In the genomic region with DNA sequence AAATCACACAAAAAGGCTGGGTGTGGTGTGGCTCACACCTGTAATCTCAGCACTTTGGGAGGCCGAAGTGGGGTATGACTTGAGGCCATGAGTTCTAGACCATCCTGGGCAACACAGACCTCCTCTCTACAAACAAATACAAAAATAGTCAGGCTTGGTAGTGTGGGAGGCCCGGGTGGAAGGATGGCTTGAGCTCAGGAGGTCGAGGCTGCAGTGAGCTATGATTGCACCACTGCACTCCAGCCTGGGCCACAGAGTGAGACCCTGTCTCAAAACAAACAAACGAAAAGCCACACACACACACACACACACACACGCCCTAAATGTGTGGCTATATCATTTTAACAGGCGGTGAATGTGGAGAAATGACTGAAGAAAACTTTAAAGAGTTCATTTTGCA, we compare ENCODE assay signal across 8 cellular contexts. TPM values are rescaled to one million over a fixed set of nuclear protein-coding genes. Genes with fewer than 3 reads are reported as not detected.
DNase-seq lines count a peak whose midpoint lies in the region; ATAC-seq and TF ChIP-seq lines count a peak whose summit lies in the region.
"Had no signal": no experiment of that assay in that cellular context is flagged by ENCODE, and none has a peak within 500 bp of the region (broad histone marks: within the 10 kb centered on the region; RNA-seq: fewer than 3 reads in every experiment).

No MANE protein-coding gene starts in this region.

- H3K27me3 Mint-ChIP-seq in activated CD8-positive, alpha-beta T cell treated with anti-CD3 and anti-CD28 coated beads, Interleukin-2, amount 10 ng/mL, durations not matched to agents 7 days and 5 days (ENCODE audit: low read depth): no peaks in the 10 kb centered on the region
- H3K27me3 Mint-ChIP-seq in naive thymus-derived CD8-positive, alpha-beta T cell: no peaks in the 10 kb centered on the region

- H3K4me1 Mint-ChIP-seq in activated CD8-positive, alpha-beta T cell treated with anti-CD3 and anti-CD28 coated beads, Interleukin-2, amount 10 ng/mL, durations not matched to agents 7 days and 5 days (ENCODE audit: low read depth): peaks cover 17% of the 10 kb centered on the region
- peaks cover 9 to 26% (median 22%) of the 10 kb centered on the region in 4 donors for H3K4me1 Mint-ChIP-seq in naive thymus-derived CD8-positive, alpha-beta T cell

- H3K4me3 Mint-ChIP-seq in activated CD8-positive, alpha-beta T cell treated with anti-CD3 and anti-CD28 coated beads, Interleukin-2, amount 10 ng/mL, durations not matched to agents 7 days and 5 days: peak overlapping the region; percentile 92
- H3K4me3 Mint-ChIP-seq in naive thymus-derived CD8-positive, alpha-beta T cell: peak overlapping the region; percentile 87 to 98 (median 96)

- H3K4me2 ChIP-seq in DND-41 (ENCODE audit: insufficient read depth, low read length): peak overlapping the region; percentile 87

- CTCF ChIA-PET in activated CD8-positive, alpha-beta T cell treated with anti-CD3 and anti-CD28 coated beads, Interleukin-2, amount 10 ng/mL, durations not matched to agents 7 days and 5 days (lab: Charles Lee): interaction anchor here (0.9 to 1.5 kb wide), 7 partner anchors 15 to 330 kb away, joined by 3 to 6 read pairs (median 3); no protein-coding TSS in a partner anchor
- CTCF ChIA-PET in HEK293T (lab: Yijun Ruan, JAX): no interaction called here

- H3K27ac Mint-ChIP-seq in activated CD8-positive, alpha-beta T cell treated with anti-CD3 and anti-CD28 coated beads, Interleukin-2, amount 10 ng/mL, durations not matched to agents 7 days and 5 days: peak overlapping the region; percentile 97
- H3K27ac Mint-ChIP-seq in naive thymus-derived CD8-positive, alpha-beta T cell: peak overlapping the region; percentile 82 to 97 (median 96)

- H3K36me3 ChIP-seq in DND-41 (ENCODE audit: insufficient read depth, low read length): peaks cover 26% of the 10 kb centered on the region

- H3K9me3 Mint-ChIP-seq in activated CD8-positive, alpha-beta T cell treated with anti-CD3 and anti-CD28 coated beads, Interleukin-2, amount 10 ng/mL, durations not matched to agents 7 days and 5 days (ENCODE audit: insufficient read depth): no peaks in the 10 kb centered on the region
- peaks cover 0 to 2% (median 0%) of the 10 kb centered on the region in 9 donors for H3K9me3 Mint-ChIP-seq in naive thymus-derived CD8-positive, alpha-beta T cell

- 0 out of 2 replicates have a peak, but pooled peaks cover 3% of the 10 kb centered on the region for H4K20me1 ChIP-seq in DND-41 (ENCODE audit: insufficient read depth, low read length)

- peak overlapping the region; percentile 65 for H3K27ac ChIP-seq in DND-41 (ENCODE audit: low read length)

- H3K79me2 ChIP-seq in DND-41 (ENCODE audit: insufficient read depth, low read length): peaks cover 25% of the 10 kb centered on the region

- peaks cover 28% of the 10 kb centered on the region for H3K36me3 Mint-ChIP-seq in activated CD8-positive, alpha-beta T cell treated with anti-CD3 and anti-CD28 coated beads, Interleukin-2, amount 10 ng/mL, durations not matched to agents 7 days and 5 days (ENCODE audit: low read depth)
- peaks cover 6 to 30% (median 11%) of the 10 kb centered on the region in 3 donors for H3K36me3 Mint-ChIP-seq in naive thymus-derived CD8-positive, alpha-beta T cell

- peak overlapping the region in 1 of 2 experiments; percentile 59; a peak in 2 of 4 replicates for H3K4me3 ChIP-seq in DND-41 (ENCODE audit: low read depth in 1 of 2, low read length in 2 of 2)

- no peak for TF ChIP-seq CTCF in DND-41 (IDR thresholded peaks at IDR 0.05; ENCODE audit: borderline replicate concordance, extremely low read depth, low read length, poor library complexity, severe bottlenecking)

- DNase-seq in DND-41: no peak
- DNase-seq in activated CD8-positive, alpha-beta T cell treated with anti-CD3 and anti-CD28 coated beads, Interleukin-2, amount 10 ng/mL, durations not matched to agents 7 days and 5 days: no peak
- no peak for DNase-seq in naive thymus-derived CD8-positive, alpha-beta T cell
- DNase-seq in NCI-H2227 (lab: John Stamatoyannopoulos, UW; ENCODE audit: unreplicated experiment): no peak
- DNase-seq in HEK293T (ENCODE audit: extremely low spot score): no peak

- H3K9me3 ChIP-seq in DND-41 (ENCODE audit: insufficient read depth, low read length, severe bottlenecking): no peaks in the 10 kb centered on the region

- H3K4me1 ChIP-seq in DND-41 (ENCODE audit: insufficient read depth, low read length): peaks cover 21% of the 10 kb centered on the region

- POLR2A ChIA-PET in activated CD8-positive, alpha-beta T cell treated with anti-CD3 and anti-CD28 coated beads, Interleukin-2, amount 10 ng/mL, durations not matched to agents 7 days and 5 days (lab: Charles Lee): interaction anchor here (0.7 to 2.8 kb wide), 3 partner anchors 31 to 875 kb away, joined by 3 to 23 read pairs (median 3); a partner anchor contains a TSS
- POLR2A ChIA-PET in naive thymus-derived CD8-positive, alpha-beta T cell (lab: Charles Lee): interaction anchor here (0.5 to 2.3 kb wide), 12 partner anchors 15 to 707 kb away, joined by 3 to 50 read pairs (median 6); a partner anchor contains a TSS
- POLR2A ChIA-PET in HEK293T (lab: Yijun Ruan, JAX): interaction anchor here (0.7 to 3.4 kb wide), 9 partner anchors 13 to 869 kb away, joined by 3 to 31 read pairs (median 3); a partner anchor contains a TSS

- peak overlapping the region; percentile 75 for H2AFZ ChIP-seq in DND-41 (ENCODE audit: low read depth, low read length)

- ATAC-seq in DND-41 (ENCODE audit: insufficient read depth, low read depth) (no peak), GM18511 (IDR thresholded peaks at IDR 0.05; ENCODE audit: unreplicated experiment) (no peak)
- no peak for ATAC-seq in activated CD8-positive, alpha-beta T cell treated with anti-CD3 and anti-CD28 coated beads, Interleukin-2, amount 10 ng/mL, durations not matched to agents 7 days and 5 days
- ATAC-seq in naive thymus-derived CD8-positive, alpha-beta T cell: no peak

- H3K27me3 ChIP-seq in DND-41 (ENCODE audit: insufficient read depth, low read length, poor library complexity): no peaks in the 10 kb centered on the region

- H3K9ac ChIP-seq in DND-41 (ENCODE audit: low read depth, low read length): peak overlapping the region; percentile 38

TF ChIP-seq in HEK293T, 16 proteins besides CTCF, POLR2A, EP300 and RAD21:
- TF ChIP-seq ELF4 (IDR thresholded peaks at IDR 0.05) (no peak), NFRKB (IDR thresholded peaks at IDR 0.05) (no peak), BHLHE40 (IDR thresholded peaks at IDR 0.05; ENCODE audit: borderline replicate concordance) (no peak), ARNT (IDR thresholded peaks at IDR 0.05) (no peak), ZNF384 (IDR thresholded peaks at IDR 0.05) (no peak), HDGF (IDR thresholded peaks at IDR 0.05; ENCODE audit: borderline replicate concordance) (no peak), LEF1 (IDR thresholded peaks at IDR 0.05; ENCODE audit: borderline replicate concordance) (no peak), FOXK2 (IDR thresholded peaks at IDR 0.05) (no peak), SUZ12 (IDR thresholded peaks at IDR 0.05) (no peak), L3MBTL2 (conservative IDR thresholded peaks at IDR 0.05) (no peak), FOXA1 (IDR thresholded peaks at IDR 0.05) (no peak), TARDBP (IDR thresholded peaks at IDR 0.05) (no peak), CTBP1 (IDR thresholded peaks at IDR 0.05; ENCODE audit: borderline replicate concordance) (no peak), SP1 (IDR thresholded peaks at IDR 0.05) (no peak), FOXM1 (IDR thresholded peaks at IDR 0.05; ENCODE audit: borderline replicate concordance) (no peak)
- TF ChIP-seq, protein P1, sequence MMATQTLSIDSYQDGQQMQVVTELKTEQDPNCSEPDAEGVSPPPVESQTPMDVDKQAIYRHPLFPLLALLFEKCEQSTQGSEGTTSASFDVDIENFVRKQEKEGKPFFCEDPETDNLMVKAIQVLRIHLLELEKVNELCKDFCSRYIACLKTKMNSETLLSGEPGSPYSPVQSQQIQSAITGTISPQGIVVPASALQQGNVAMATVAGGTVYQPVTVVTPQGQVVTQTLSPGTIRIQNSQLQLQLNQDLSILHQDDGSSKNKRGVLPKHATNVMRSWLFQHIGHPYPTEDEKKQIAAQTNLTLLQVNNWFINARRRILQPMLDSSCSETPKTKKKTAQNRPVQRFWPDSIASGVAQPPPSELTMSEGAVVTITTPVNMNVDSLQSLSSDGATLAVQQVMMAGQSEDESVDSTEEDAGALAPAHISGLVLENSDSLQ (IDR thresholded peaks at IDR 0.05): no peak

RNA-seq across cellular contexts. Expression of a gene that starts 0.9 kb away (rescaled TPM):
- total RNA-seq in activated CD8-positive, alpha-beta T cell treated with anti-CD3 and anti-CD28 coated beads, Interleukin-2, amount 10 ng/mL, durations not matched to agents 7 days and 5 days: 10 to 100 TPM; 16.5 to 16.7 TPM
- 10 to 100 TPM; 29.6 to 31.5 TPM for total RNA-seq in naive thymus-derived CD8-positive, alpha-beta T cell
- 1 to 10 TPM; 4.4 to 7.5 (median 7.4) TPM for polyA plus RNA-seq in naive thymus-derived CD8-positive, alpha-beta T cell

RNA-seq across cellular contexts. Expression of a gene that starts 10.1 kb away (rescaled TPM):
- not detected for total RNA-seq in activated CD8-positive, alpha-beta T cell treated with anti-CD3 and anti-CD28 coated beads, Interleukin-2, amount 10 ng/mL, durations not matched to agents 7 days and 5 days
- total RNA-seq in naive thymus-derived CD8-positive, alpha-beta T cell: not detected
- polyA plus RNA-seq in naive thymus-derived CD8-positive, alpha-beta T cell: not detected
- total RNA-seq: activated CD8-positive, alpha-beta memory T cell treated with anti-CD3 and anti-CD28 coated beads for 36 hours; left cardiac atrium had no signal

RNA-seq across cellular contexts. Expression of a gene that starts 19.5 kb away (rescaled TPM):
- not detected for total RNA-seq in activated CD8-positive, alpha-beta T cell treated with anti-CD3 and anti-CD28 coated beads, Interleukin-2, amount 10 ng/mL, durations not matched to agents 7 days and 5 days
- total RNA-seq in naive thymus-derived CD8-positive, alpha-beta T cell: not detected
- polyA plus RNA-seq in naive thymus-derived CD8-positive, alpha-beta T cell: not detected
- total RNA-seq: activated CD8-positive, alpha-beta memory T cell treated with anti-CD3 and anti-CD28 coated beads for 36 hours; left cardiac atrium had no signal

RNA-seq across cellular contexts. Expression of a gene that starts 28.6 kb away (rescaled TPM):
- total RNA-seq in activated CD8-positive, alpha-beta T cell treated with anti-CD3 and anti-CD28 coated beads, Interleukin-2, amount 10 ng/mL, durations not matched to agents 7 days and 5 days: not detected
- total RNA-seq in naive thymus-derived CD8-positive, alpha-beta T cell: not detected
- polyA plus RNA-seq in naive thymus-derived CD8-positive, alpha-beta T cell: not detected
- total RNA-seq: activated CD8-positive, alpha-beta memory T cell treated with anti-CD3 and anti-CD28 coated beads for 36 hours; left cardiac atrium had no signal

RNA-seq across cellular contexts. Expression of a gene that starts 38.2 kb away (rescaled TPM):
- total RNA-seq in activated CD8-positive, alpha-beta T cell treated with anti-CD3 and anti-CD28 coated beads, Interleukin-2, amount 10 ng/mL, durations not matched to agents 7 days and 5 days: not detected
- not detected for total RNA-seq in naive thymus-derived CD8-positive, alpha-beta T cell
- not detected for polyA plus RNA-seq in naive thymus-derived CD8-positive, alpha-beta T cell
- total RNA-seq: activated CD8-positive, alpha-beta memory T cell treated with anti-CD3 and anti-CD28 coated beads for 36 hours; left cardiac atrium had no signal
